ENCODE assay signal across 1 cellular context in the genomic region with DNA sequence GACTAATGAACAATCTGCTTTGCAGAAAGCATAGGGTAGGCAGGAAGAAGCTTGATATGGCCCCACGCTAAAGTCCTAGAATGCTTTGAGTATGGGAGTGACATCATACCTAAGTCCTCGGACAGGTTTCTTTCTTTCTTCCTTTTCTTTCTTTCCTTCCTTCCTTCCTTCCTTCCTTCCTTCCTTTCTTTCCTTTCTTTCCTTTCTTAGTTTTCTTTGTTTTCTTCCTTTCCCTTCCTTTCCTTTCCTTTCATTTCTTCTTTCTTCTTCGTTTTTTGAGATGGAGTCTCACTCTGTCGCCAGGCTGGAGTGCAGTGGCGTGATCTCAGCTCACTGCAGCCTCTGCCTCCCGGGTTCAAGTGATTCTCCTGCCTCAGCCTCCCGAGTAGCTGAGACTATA. TPM values are rescaled to one million over a fixed set of nuclear protein-coding genes. Genes with fewer than 3 reads are reported as not detected.
"Had no signal": no experiment of that assay in that cellular context is flagged by ENCODE, and none has a peak within 500 bp of the region (broad histone marks: within the 10 kb centered on the region; RNA-seq: fewer than 3 reads in every experiment).

No MANE protein-coding gene starts in this region.

RNA-seq across cellular contexts. Expression of a gene that starts 48.8 kb away (rescaled TPM):
- total RNA-seq: GM23248 had no signal
